In the genomic region with DNA sequence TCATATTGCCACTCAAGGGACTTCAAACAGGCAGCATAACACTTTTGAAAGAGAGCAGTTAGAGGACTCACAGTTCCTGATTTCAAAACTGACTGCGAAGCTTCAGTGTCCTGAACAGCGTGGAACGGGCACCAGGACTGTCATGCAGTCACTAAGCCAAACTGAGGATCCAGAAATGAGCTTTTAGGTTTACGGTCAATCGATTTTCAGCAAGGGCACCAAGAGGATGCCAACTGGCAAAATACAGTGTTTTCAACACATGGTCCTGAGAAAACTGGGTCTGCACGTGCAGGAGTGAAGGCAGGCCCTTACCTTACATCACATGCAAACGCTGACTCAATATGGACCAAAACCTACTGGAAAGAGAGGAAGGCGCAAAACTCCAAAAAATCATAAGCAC, we compare ENCODE assay signal across 27 cellular contexts.
"Had no signal": no experiment of that assay in that cellular context is flagged by ENCODE, and none has a peak within 500 bp of the region (broad histone marks: within the 10 kb centered on the region; RNA-seq: fewer than 3 reads in every experiment).

No MANE protein-coding gene starts in this region.

- H3K27me3 ChIP-seq: esophagus squamous epithelium, ovary, upper lobe of left lung, vagina had no signal

- H3K9me3 Mint-ChIP-seq: activated B cell treated with CpG ODN at 0.5 μM for 24 hours; activated T-cell treated with anti-CD3 and anti-CD28 coated beads, Interleukin-2, amount 50 U/mL, for 72 hours; central memory CD8-positive, alpha-beta T cell; dendritic cell treated with granulocyte-macrophage colony-stimulating factor and Interleukin-4, amounts not matched to agents 40 ng/mL and 50 ng/mL, for 4 days; nephron progenitor cell; stimulated activated naive CD8-positive, alpha-beta T cell treated with anti-CD3 and anti-CD28 coated beads, Interleukin-15, Interleukin-2, amounts not matched to agents 100 ng/mL and 50 ng/mL, for 24 hours; T-helper 2 cell treated with Interferon-gamma antibody and Interleukin-4, amounts not matched to agents 5 μg/mL and 100 μg/mL, for 36 hours had no signal

- H3K27ac ChIP-seq: left ventricle myocardium inferior, ovary, skin epidermis, upper lobe of left lung, vagina had no signal

- H3K27me3 Mint-ChIP-seq: activated B cell treated with CpG ODN at 0.5 μM for 24 hours; activated CD4-positive, alpha-beta T cell treated with anti-CD3 and anti-CD28 coated beads for 36 hours; activated CD8-positive, alpha-beta memory T cell treated with anti-CD3 and anti-CD28 coated beads, Interleukin-2, amount 10 ng/mL, durations not matched to agents 7 days and 5 days; activated naive CD8-positive, alpha-beta T cell; central memory CD8-positive, alpha-beta T cell; dendritic cell treated with granulocyte-macrophage colony-stimulating factor and Interleukin-4, amounts not matched to agents 40 ng/mL and 50 ng/mL, for 4 days; progenitor cell of endocrine pancreas; stimulated activated naive CD8-positive, alpha-beta T cell treated with anti-CD3 and anti-CD28 coated beads, Interleukin-15, Interleukin-2, amounts not matched to agents 100 ng/mL and 50 ng/mL, for 24 hours had no signal

- ATAC-seq: activated CD4-positive, alpha-beta T cell treated with anti-CD3 and anti-CD28 coated beads for 36 hours; activated CD8-positive, alpha-beta memory T cell treated with anti-CD3 and anti-CD28 coated beads, Interleukin-2, amount 10 ng/mL, durations not matched to agents 7 days and 5 days; activated CD8-positive, alpha-beta T cell treated with anti-CD3 and anti-CD28 coated beads, Interleukin-2, amount 10 ng/mL, durations not matched to agents 7 days and 5 days; activated T-cell treated with anti-CD3 and anti-CD28 coated beads, Interleukin-2, amount 50 U/mL, for 72 hours; sciatic nerve had no signal

- H3K27ac Mint-ChIP-seq: activated B cell treated with CpG ODN at 0.5 μM for 24 hours; activated CD8-positive, alpha-beta T cell treated with anti-CD3 and anti-CD28 coated beads, Interleukin-2, amount 10 ng/mL, durations not matched to agents 7 days and 5 days; dendritic cell treated with granulocyte-macrophage colony-stimulating factor and Interleukin-4, amounts not matched to agents 40 ng/mL and 50 ng/mL, for 4 days; nephron progenitor cell; progenitor cell of endocrine pancreas; stimulated activated naive CD8-positive, alpha-beta T cell treated with anti-CD3 and anti-CD28 coated beads, Interleukin-15, Interleukin-2, amounts not matched to agents 100 ng/mL and 50 ng/mL, for 24 hours; T-helper 2 cell treated with Interferon-gamma antibody and Interleukin-4, amounts not matched to agents 5 μg/mL and 100 μg/mL, for 36 hours had no signal

- DNase-seq: activated B cell treated with CpG ODN at 0.5 μM for 24 hours; activated CD4-positive, alpha-beta T cell treated with anti-CD3 and anti-CD28 coated beads for 36 hours; activated CD8-positive, alpha-beta memory T cell treated with anti-CD3 and anti-CD28 coated beads, Interleukin-2, amount 10 ng/mL, durations not matched to agents 7 days and 5 days; activated CD8-positive, alpha-beta T cell treated with anti-CD3 and anti-CD28 coated beads, Interleukin-2, amount 10 ng/mL, durations not matched to agents 7 days and 5 days; activated effector memory CD4-positive, alpha-beta T cell treated with Interleukin-2 at 50 U/mL for 16 hours; activated naive CD4-positive, alpha-beta T cell treated with Interleukin-2 at 50 U/mL for 16 hours; activated T-cell treated with anti-CD3 and anti-CD28 coated beads, Interleukin-2, amount 50 U/mL, for 72 hours; anterior cingulate cortex; effector CD4-positive, alpha-beta T cell; esophagus squamous epithelium; foreskin melanocyte; left ventricle myocardium inferior; nephron progenitor cell; ovary; stimulated activated CD4-positive, alpha-beta T cell treated with anti-CD3 and anti-CD28 coated beads, Interleukin-12 subunit alpha, Interleukin-12 subunit beta, amount 100 ng/mL, for 4 hours; stimulated activated CD4-positive, alpha-beta T cell treated with anti-CD3 and anti-CD28 coated beads, Interleukin-4, amount 100 ng/mL, for 1 hour; substantia nigra; upper lobe of left lung had no signal

- H3K4me3 ChIP-seq: esophagus squamous epithelium, left ventricle myocardium inferior, ovary, skin epidermis, upper lobe of left lung, vagina had no signal

- H3K36me3 ChIP-seq: left ventricle myocardium inferior, ovary, vagina had no signal

- H3K4me3 Mint-ChIP-seq: activated B cell treated with CpG ODN at 0.5 μM for 24 hours; activated CD4-positive, alpha-beta T cell treated with anti-CD3 and anti-CD28 coated beads for 36 hours; activated CD8-positive, alpha-beta memory T cell treated with anti-CD3 and anti-CD28 coated beads, Interleukin-2, amount 10 ng/mL, durations not matched to agents 7 days and 5 days; activated CD8-positive, alpha-beta T cell treated with anti-CD3 and anti-CD28 coated beads, Interleukin-2, amount 10 ng/mL, durations not matched to agents 7 days and 5 days; activated naive CD8-positive, alpha-beta T cell; activated T-cell treated with anti-CD3 and anti-CD28 coated beads, Interleukin-2, amount 50 U/mL, for 72 hours; central memory CD8-positive, alpha-beta T cell; dendritic cell treated with granulocyte-macrophage colony-stimulating factor and Interleukin-4, amounts not matched to agents 40 ng/mL and 50 ng/mL, for 4 days; nephron progenitor cell; stimulated activated naive CD8-positive, alpha-beta T cell treated with anti-CD3 and anti-CD28 coated beads, Interleukin-15, Interleukin-2, amounts not matched to agents 100 ng/mL and 50 ng/mL, for 24 hours; T-helper 2 cell treated with Interferon-gamma antibody and Interleukin-4, amounts not matched to agents 5 μg/mL and 100 μg/mL, for 36 hours had no signal

- H3K36me3 Mint-ChIP-seq: activated CD8-positive, alpha-beta memory T cell treated with anti-CD3 and anti-CD28 coated beads, Interleukin-2, amount 10 ng/mL, durations not matched to agents 7 days and 5 days; activated naive CD8-positive, alpha-beta T cell had no signal

- H3K9me3 ChIP-seq: esophagus squamous epithelium, left ventricle myocardium inferior, ovary, upper lobe of left lung, vagina had no signal
